15 cellular contexts compared by ENCODE assay signal in genomic region chr4:169663402-169663801, GRCh38.
"Had no signal": no experiment of that assay in that cellular context is flagged by ENCODE, and none has a peak within 500 bp of the region (broad histone marks: within the 10 kb centered on the region; RNA-seq: fewer than 3 reads in every experiment).

No MANE protein-coding gene starts in this region.

- DNase-seq: activated CD4-positive, alpha-beta T cell treated with anti-CD3 and anti-CD28 coated beads, Interleukin-2, amount 50 U/mL, for 48 hours; activated gamma-delta T cell; activated naive CD8-positive, alpha-beta T cell treated with anti-CD3 and anti-CD28 coated beads for 36 hours; activated T-cell treated with anti-CD3 and anti-CD28 coated beads, Interleukin-2, amount 50 U/mL, for 4 hours; central memory CD4-positive, alpha-beta T cell; cortex of kidney; effector CD8-positive, alpha-beta T cell; glutamatergic neuron; trophoblast cell had no signal

- H3K27me3 Mint-ChIP-seq: activated naive CD8-positive, alpha-beta T cell treated with anti-CD3 and anti-CD28 coated beads for 36 hours; memory B cell had no signal

- H3K27ac Mint-ChIP-seq: activated naive CD8-positive, alpha-beta T cell treated with anti-CD3 and anti-CD28 coated beads for 36 hours; memory B cell; stimulated activated effector memory CD8-positive, alpha-beta T cell treated with anti-CD3 and anti-CD28 coated beads, Interleukin-12 subunit alpha, Interleukin-12 subunit beta, amount 100 ng/mL, for 72 hours; T-helper 1 cell treated with Interleukin-12 subunit alpha and Interleukin-12 subunit beta and Interleukin-4 antibody, amounts not matched to agents 30 μg/mL and 1 μg/mL, for 36 hours had no signal

- ATAC-seq: activated CD4-positive, CD25-positive, alpha-beta regulatory T cell treated with anti-CD3 and anti-CD28 coated beads, Interleukin-2, amount 50 U/mL, for 24 hours; activated T-cell treated with anti-CD3 and anti-CD28 coated beads, Interleukin-2, amount 50 U/mL, for 4 hours; left lobe of liver; stimulated activated effector memory CD8-positive, alpha-beta T cell treated with anti-CD3 and anti-CD28 coated beads, Interleukin-12 subunit alpha, Interleukin-12 subunit beta, amount 100 ng/mL, for 72 hours had no signal

- H3K9ac ChIP-seq: parathyroid adenoma had no signal

- H3K79me2 ChIP-seq: parathyroid adenoma had no signal

- H3K9me3 Mint-ChIP-seq: activated naive CD8-positive, alpha-beta T cell treated with anti-CD3 and anti-CD28 coated beads for 36 hours; activated T-cell treated with anti-CD3 and anti-CD28 coated beads, Interleukin-2, amount 50 U/mL, for 4 hours; stimulated activated effector memory CD8-positive, alpha-beta T cell treated with anti-CD3 and anti-CD28 coated beads, Interleukin-12 subunit alpha, Interleukin-12 subunit beta, amount 100 ng/mL, for 72 hours; T-helper 1 cell treated with Interleukin-12 subunit alpha and Interleukin-12 subunit beta and Interleukin-4 antibody, amounts not matched to agents 30 μg/mL and 1 μg/mL, for 36 hours had no signal

- H3K27ac ChIP-seq: parathyroid adenoma had no signal

- H3K4me3 Mint-ChIP-seq: activated naive CD8-positive, alpha-beta T cell treated with anti-CD3 and anti-CD28 coated beads for 36 hours; activated T-cell treated with anti-CD3 and anti-CD28 coated beads, Interleukin-2, amount 50 U/mL, for 4 hours; memory B cell; stimulated activated effector memory CD8-positive, alpha-beta T cell treated with anti-CD3 and anti-CD28 coated beads, Interleukin-12 subunit alpha, Interleukin-12 subunit beta, amount 100 ng/mL, for 72 hours; T-helper 1 cell treated with Interleukin-12 subunit alpha and Interleukin-12 subunit beta and Interleukin-4 antibody, amounts not matched to agents 30 μg/mL and 1 μg/mL, for 36 hours had no signal

- H2AFZ ChIP-seq: parathyroid adenoma had no signal
